In genomic region chr3:44323341-44323955, GRCh38 we compare ENCODE assay signal across 1 cellular context.
TF ChIP-seq lines count a peak whose summit lies in the region.

No MANE protein-coding gene starts in this region.

TF ChIP-seq in neural cell, 6 proteins besides CTCF, POLR2A, EP300 and RAD21:
- TF ChIP-seq SMC3 (conservative IDR thresholded peaks at IDR 0.05; ENCODE audit: poor library complexity) (peak; percentile 79), TAF1 (IDR thresholded peaks at IDR 0.05; ENCODE audit: low read depth) (no peak)
